10 cellular contexts compared by ENCODE assay signal in the genomic region with DNA sequence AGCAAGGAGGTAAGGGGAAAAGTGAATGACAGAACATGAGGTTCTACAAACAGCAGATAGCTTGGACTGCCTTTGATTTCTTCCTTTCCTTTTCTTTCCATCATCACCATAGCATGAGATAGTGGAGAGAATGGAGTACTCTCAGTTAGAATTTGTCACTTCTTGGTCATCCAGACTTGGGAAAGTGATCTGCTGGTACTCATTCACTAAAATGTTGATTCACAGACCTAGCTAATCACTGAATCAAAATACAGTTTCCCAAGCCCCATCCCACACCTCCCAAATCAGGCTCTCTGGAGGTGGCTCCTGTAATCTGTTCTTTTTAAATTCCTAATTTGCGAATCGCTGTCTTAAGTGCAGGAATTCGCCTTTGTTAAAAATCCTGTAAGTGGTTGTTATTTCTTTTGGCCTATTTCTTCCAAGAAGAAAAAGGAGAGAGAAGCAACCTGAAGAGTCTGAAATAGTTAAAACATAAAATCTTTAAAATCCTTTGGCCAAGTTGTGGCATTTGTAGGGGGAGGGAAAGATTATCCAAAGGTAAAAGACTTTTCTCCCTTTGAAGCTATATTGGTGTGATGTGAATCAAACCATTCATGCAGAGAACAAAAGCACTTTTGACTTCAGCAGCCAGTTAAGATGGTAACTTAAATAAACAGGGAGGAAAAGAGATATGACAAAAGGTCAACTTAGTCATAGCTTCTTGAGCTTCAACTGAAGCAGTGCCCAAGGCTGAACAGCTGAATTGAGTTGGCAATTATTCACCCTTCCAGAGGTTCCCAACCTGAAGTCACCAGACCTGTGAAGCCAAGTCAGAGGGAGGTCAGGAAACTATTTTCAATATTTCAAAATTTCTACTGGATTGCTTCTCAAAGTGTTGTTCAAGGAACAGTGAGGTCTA.
DNase-seq lines count a peak whose midpoint lies in the region; ATAC-seq and TF ChIP-seq lines count a peak whose summit lies in the region.
"Had no signal": no experiment of that assay in that cellular context is flagged by ENCODE, and none has a peak within 500 bp of the region (broad histone marks: within the 10 kb centered on the region; RNA-seq: fewer than 3 reads in every experiment).

No MANE protein-coding gene starts in this region.

- no peak overlapping the region for H3K4me2 ChIP-seq in osteoblast (ENCODE audit: insufficient read depth, low read length)

- H3K27me3 ChIP-seq in osteoblast (ENCODE audit: insufficient read depth, low read length) = no peaks in the 10 kb centered on the region

- H3K9me3 ChIP-seq in osteoblast (ENCODE audit: low read depth, low read length) = no peaks in the 10 kb centered on the region

- H3K4me3 ChIP-seq in osteoblast (ENCODE audit: insufficient read depth, low read length) = no peak overlapping the region

- no peaks in the 10 kb centered on the region for H4K20me1 ChIP-seq in osteoblast (ENCODE audit: insufficient read depth, low read length)

- no peaks in the 10 kb centered on the region for H3K79me2 ChIP-seq in osteoblast (ENCODE audit: insufficient read depth, low read length)

- H3K4me1 ChIP-seq in osteoblast (ENCODE audit: insufficient read depth, low read length) = peaks cover 13% of the 10 kb centered on the region

- TF ChIP-seq CTCF in osteoblast (IDR thresholded peaks at IDR 0.05; ENCODE audit: extremely low read depth, low read depth, low read length) = no peak

- ATAC-seq in esophagus mucosa (peak; percentile 90), GM18907 (IDR thresholded peaks at IDR 0.05; ENCODE audit: unreplicated experiment) (no peak), HG03159 (IDR thresholded peaks at IDR 0.05; ENCODE audit: unreplicated experiment) (no peak)

- no peak overlapping the region for H3K27ac ChIP-seq in osteoblast (ENCODE audit: low read depth, low read length)

- peak; percentile 92 for DNase-seq in ELR (ENCODE audit: low read depth)
- DNase-seq in NCI-H69 (lab: John Stamatoyannopoulos, UW) = peak; percentile 32
- DNase-seq in osteoblast (ENCODE audit: insufficient read length, low spot score, missing footprints) = peak; percentile 57
- DNase-seq in activated CD4-positive, alpha-beta T cell treated with anti-CD3 and anti-CD28 coated beads, Interleukin-2, amount 50 U/mL, for 4 hours = no peak
- DNase-seq in NCI-H748 treated with DMSO at 0.1 percent for 48 hours (lab: John Stamatoyannopoulos, UW) = no peak
- DNase-seq: activated CD4-positive, CD25-positive, alpha-beta regulatory T cell; GDM1 had no signal

- H2AFZ ChIP-seq in osteoblast (ENCODE audit: low read length) = peak overlapping the region; percentile 24

- no peaks in the 10 kb centered on the region for H3K36me3 ChIP-seq in osteoblast (ENCODE audit: insufficient read depth, low read length)

Comparison
In these comparisons a context has a peak if more than half of its experiments do, and no peak if none do; other contexts are left out.
1. DNase-seq: peak in ELR (single experiment), NCI-H69 (single experiment) and osteoblast (single experiment); none in activated CD4-positive, alpha-beta T cell treated with anti-CD3 and anti-CD28 coated beads, Interleukin-2, amount 50 U/mL, for 4 hours (0 of 2) and NCI-H748 treated with DMSO at 0.1 percent for 48 hours (single experiment).